Comparison of ENCODE assay signal across 10 cellular contexts in genomic region chr12:95608252-95609033, GRCh38. TPM values are rescaled to one million over a fixed set of nuclear protein-coding genes. Genes with fewer than 3 reads are reported as not detected.
DNase-seq lines count a peak whose midpoint lies in the region; ATAC-seq and TF ChIP-seq lines count a peak whose summit lies in the region.
"Had no signal": no experiment of that assay in that cellular context is flagged by ENCODE, and none has a peak within 500 bp of the region (broad histone marks: within the 10 kb centered on the region; RNA-seq: fewer than 3 reads in every experiment).

No MANE protein-coding gene starts in this region.

- TF ChIP-seq POLR2A in IMR-90 (IDR thresholded peaks at IDR 0.05; ENCODE audit: low read depth, low read length): no peak

- H3K14ac ChIP-seq in IMR-90 (replicated peaks; ENCODE audit: low read depth, low read length): peak overlapping the region; percentile 77; the same call in 1 of the 2 replicates

- dilution Hi-C loops in IMR-90 (cut with HindIII; ENCODE audit: low sequenced_read_pairs, unreplicated experiment): no loop called here

- no peaks in the 10 kb centered on the region for H3K36me3 Mint-ChIP-seq in nephron progenitor cell (ENCODE audit: low read depth)
- no peaks in the 10 kb centered on the region for H3K36me3 Mint-ChIP-seq in activated naive CD4-positive, alpha-beta T cell treated with anti-CD3 and anti-CD28 coated beads, Interleukin-2, amount 10 ng/mL, durations not matched to agents 7 days and 5 days
- H3K36me3 Mint-ChIP-seq: activated naive CD8-positive, alpha-beta T cell treated with anti-CD3 and anti-CD28 coated beads, Interleukin-2, amount 10 ng/mL, durations not matched to agents 7 days and 5 days; natural killer cell had no signal

- ATAC-seq in IMR-90 (ENCODE audit: low read depth) (peak; percentile 25), right cardiac atrium (peak; percentile 88 to 89), HG02759 (IDR thresholded peaks at IDR 0.05; ENCODE audit: unreplicated experiment) (no peak)
- ATAC-seq: natural killer cell had no signal

- BruUV-seq in IMR-90 (replicated peaks; lab: Mats Ljungman, UMichigan): no TSS peak

- peak overlapping the region; percentile 79; the same call in 1 of the 2 replicates for H3K4ac ChIP-seq in IMR-90 (ENCODE audit: low read depth, low read length)

- peaks cover 5% of the 10 kb centered on the region for H3K9me1 ChIP-seq in IMR-90 (ENCODE audit: insufficient read depth, low read length)

- H3K9me3 ChIP-seq in IMR-90 (ENCODE audit: control insufficient read depth, insufficient read depth, low read length) (no peaks in the 10 kb centered on the region), right cardiac atrium (ENCODE audit: control insufficient read depth, low read length) (no peaks in the 10 kb centered on the region)

- in situ Hi-C loops in IMR-90 (cut with MboI; ENCODE audit: low sequenced_read_pairs) (loop anchor here (25.0 kb wide), 1 partner anchor 604 kb away; no protein-coding TSS in a partner anchor), astrocyte of the cerebellum (cut with HindIII; ENCODE audit: low sequenced_read_pairs) (loop anchor here (25.0 kb wide), 1 partner anchor 904 kb away; no protein-coding TSS in a partner anchor)

- peak overlapping the region; percentile 90 for H2BK120ac ChIP-seq in IMR-90 (ENCODE audit: low read depth, low read length)

- peaks cover 7% of the 10 kb centered on the region for H3K27me3 Mint-ChIP-seq in nephron progenitor cell (ENCODE audit: low read depth, poor library complexity)
- no peaks in the 10 kb centered on the region for H3K27me3 Mint-ChIP-seq in activated naive CD4-positive, alpha-beta T cell treated with anti-CD3 and anti-CD28 coated beads, Interleukin-2, amount 10 ng/mL, durations not matched to agents 7 days and 5 days
- H3K27me3 Mint-ChIP-seq: activated naive CD8-positive, alpha-beta T cell treated with anti-CD3 and anti-CD28 coated beads, Interleukin-2, amount 10 ng/mL, durations not matched to agents 7 days and 5 days had no signal

- no peaks in the 10 kb centered on the region for H3K4me1 Mint-ChIP-seq in nephron progenitor cell
- no peaks in the 10 kb centered on the region for H3K4me1 Mint-ChIP-seq in activated naive CD4-positive, alpha-beta T cell treated with anti-CD3 and anti-CD28 coated beads, Interleukin-2, amount 10 ng/mL, durations not matched to agents 7 days and 5 days
- H3K4me1 Mint-ChIP-seq: activated naive CD8-positive, alpha-beta T cell treated with anti-CD3 and anti-CD28 coated beads, Interleukin-2, amount 10 ng/mL, durations not matched to agents 7 days and 5 days; natural killer cell had no signal

- peak overlapping the region; percentile 76 for H2AK5ac ChIP-seq in IMR-90 (ENCODE audit: low read depth, low read length)

- H3K4me1 ChIP-seq in IMR-90 (ENCODE audit: control insufficient read depth, insufficient read depth, low read length) (peaks cover 6% of the 10 kb centered on the region; the same call in 1 of the 2 replicates), right cardiac atrium (ENCODE audit: control insufficient read depth, insufficient read depth, low read length) (peaks cover 10% of the 10 kb centered on the region)

- no peak overlapping the region for H2AK9ac ChIP-seq in IMR-90 (replicated peaks; ENCODE audit: low read depth, low read length, poor library complexity)

- H3K27ac ChIP-seq in IMR-90 (ENCODE audit: insufficient read depth, low read length): no peak overlapping the region; the same call in 1 of the 2 replicates
- peak overlapping the region; percentile 85 for H3K27ac ChIP-seq in right cardiac atrium (ENCODE audit: low read length)

- H3K36me3 ChIP-seq in IMR-90 (ENCODE audit: control insufficient read depth, insufficient read depth, low read length): no peaks in the 10 kb centered on the region

- DNase-seq in IMR-90: peak; percentile 76
- peak; percentile 94 for DNase-seq in astrocyte of the cerebellum (ENCODE audit: low read depth)
- DNase-seq in right cardiac atrium: peak; percentile 74 to 90 (median 80)
- peak; percentile 54 for DNase-seq in superior temporal gyrus (ENCODE audit: extremely low spot score)
- DNase-seq in dedifferentiated amniotic fluid mesenchymal stem cell (ENCODE audit: extremely low spot score): no peak
- DNase-seq in nephron progenitor cell: no peak
- DNase-seq in activated naive CD4-positive, alpha-beta T cell treated with anti-CD3 and anti-CD28 coated beads, Interleukin-2, amount 10 ng/mL, durations not matched to agents 7 days and 5 days: no peak
- DNase-seq: activated naive CD8-positive, alpha-beta T cell treated with anti-CD3 and anti-CD28 coated beads, Interleukin-2, amount 10 ng/mL, durations not matched to agents 7 days and 5 days; natural killer cell had no signal

- no peak overlapping the region for H3K4me3 Mint-ChIP-seq in nephron progenitor cell
- H3K4me3 Mint-ChIP-seq in activated naive CD4-positive, alpha-beta T cell treated with anti-CD3 and anti-CD28 coated beads, Interleukin-2, amount 10 ng/mL, durations not matched to agents 7 days and 5 days: no peak overlapping the region
- H3K4me3 Mint-ChIP-seq: activated naive CD8-positive, alpha-beta T cell treated with anti-CD3 and anti-CD28 coated beads, Interleukin-2, amount 10 ng/mL, durations not matched to agents 7 days and 5 days; natural killer cell had no signal

- H3K9ac ChIP-seq in IMR-90 (ENCODE audit: low read depth, low read length): no peak overlapping the region

- TF ChIP-seq CTCF in IMR-90 (conservative IDR thresholded peaks at IDR 0.05; ENCODE audit: low read depth, low read length): no peak
- no peak for TF ChIP-seq CTCF in astrocyte of the cerebellum (IDR thresholded peaks at IDR 0.05; ENCODE audit: low read depth, low read length, missing control alignments)
- TF ChIP-seq CTCF in nephron progenitor cell (IDR thresholded peaks at IDR 0.05): no peak

- H2BK20ac ChIP-seq in IMR-90 (ENCODE audit: low read depth, low read length): peak overlapping the region; percentile 83

- H2AFZ ChIP-seq in IMR-90 (replicated peaks; ENCODE audit: low read length, poor library complexity): peak overlapping the region; percentile 28

- peak overlapping the region; percentile 65 for H2BK5ac ChIP-seq in IMR-90 (ENCODE audit: low read depth, low read length, poor library complexity, severe bottlenecking)

- no peak overlapping the region; the same call in 1 of the 2 replicates for H4K91ac ChIP-seq in IMR-90 (ENCODE audit: insufficient read depth, low read depth, low read length)

- intact Hi-C loops in IMR-90 (cut with micrococcal nuclease): no loop called here
- intact Hi-C loops in right cardiac atrium (cut with DNase I): loop anchor here in 1 of 4 donors (10.0 kb wide), 1 partner anchor 186 kb away; the partner anchor contains the start of gene NTN4

- POLR2A ChIA-PET in IMR-90 (lab: Charles Lee; ENCODE audit: unreplicated experiment): no interaction called here

- H2BK15ac ChIP-seq in IMR-90 (ENCODE audit: low read depth, low read length): no peak overlapping the region; the same call in 2 of the 3 replicates

- no peaks in the 10 kb centered on the region for H3K27me3 ChIP-seq in IMR-90 (ENCODE audit: control insufficient read depth, insufficient read depth, low read length)
- no peaks in the 10 kb centered on the region for H3K27me3 ChIP-seq in right cardiac atrium (ENCODE audit: control insufficient read depth, insufficient read depth)

- no peak for TF ChIP-seq RAD21 in IMR-90 (IDR thresholded peaks at IDR 0.05; ENCODE audit: low read length)

- H3K79me1 ChIP-seq in IMR-90 (ENCODE audit: low read depth in 1 of 2, low read length in 2 of 2): no peaks in the 10 kb centered on the region

- H3K4me3 ChIP-seq in IMR-90 (ENCODE audit: insufficient read depth, low read depth, low read length) (no peak overlapping the region), astrocyte of the cerebellum (ENCODE audit: low read depth, low read length) (no peak overlapping the region), right cardiac atrium (ENCODE audit: low read length) (no peak overlapping the region)

- WGBS in IMR-90 (ENCODE audit: extremely low coverage in 2 of 2, insufficient read length in 1 of 2), 2 experiments: no CpG with 5 or more reads among the region's 13 CpGs
- 28% methylated on average over 13 of the region's 13 CpGs for WGBS in right cardiac atrium

- peak overlapping the region; percentile 38; the same call in 1 of the 2 replicates for H3K23ac ChIP-seq in IMR-90 (ENCODE audit: low read depth, low read length)

- no peak overlapping the region for H4K5ac ChIP-seq in IMR-90 (ENCODE audit: low read depth, low read length)

- H4K8ac ChIP-seq in IMR-90 (ENCODE audit: low read depth in 2 of 2, low read length in 2 of 2): peak overlapping the region in 1 of 2 experiments; percentile 74; a peak in 2 of 4 replicates

- no peak overlapping the region for H3K4me2 ChIP-seq in IMR-90 (ENCODE audit: low read depth, low read length)

- no peaks in the 10 kb centered on the region for H3K9me3 Mint-ChIP-seq in nephron progenitor cell
- no peaks in the 10 kb centered on the region for H3K9me3 Mint-ChIP-seq in activated naive CD4-positive, alpha-beta T cell treated with anti-CD3 and anti-CD28 coated beads, Interleukin-2, amount 10 ng/mL, durations not matched to agents 7 days and 5 days
- H3K9me3 Mint-ChIP-seq: activated naive CD8-positive, alpha-beta T cell treated with anti-CD3 and anti-CD28 coated beads, Interleukin-2, amount 10 ng/mL, durations not matched to agents 7 days and 5 days; natural killer cell had no signal

- H4K20me1 ChIP-seq in IMR-90 (ENCODE audit: insufficient read depth, low read length): no peaks in the 10 kb centered on the region

- H3K56ac ChIP-seq in IMR-90 (ENCODE audit: extremely low read depth, insufficient read depth, low read length): no peak overlapping the region

- H3K18ac ChIP-seq in IMR-90 (ENCODE audit: low read depth, low read length): peak overlapping the region; percentile 79; the same call in 1 of the 2 replicates

- CTCF ChIA-PET in IMR-90 (lab: Yijun Ruan, JAX): no interaction called here
- CTCF ChIA-PET in activated naive CD4-positive, alpha-beta T cell treated with anti-CD3 and anti-CD28 coated beads, Interleukin-2, amount 10 ng/mL, durations not matched to agents 7 days and 5 days (lab: Charles Lee): no interaction called here

- no peak overlapping the region for H3K27ac Mint-ChIP-seq in nephron progenitor cell
- H3K27ac Mint-ChIP-seq in activated naive CD4-positive, alpha-beta T cell treated with anti-CD3 and anti-CD28 coated beads, Interleukin-2, amount 10 ng/mL, durations not matched to agents 7 days and 5 days: no peak overlapping the region
- H3K27ac Mint-ChIP-seq: activated naive CD8-positive, alpha-beta T cell treated with anti-CD3 and anti-CD28 coated beads, Interleukin-2, amount 10 ng/mL, durations not matched to agents 7 days and 5 days; natural killer cell had no signal

TF ChIP-seq in IMR-90, 13 proteins besides CTCF, POLR2A, EP300 and RAD21 (continues in another document):
- TF ChIP-seq MXI1 (IDR thresholded peaks at IDR 0.05; ENCODE audit: borderline replicate concordance, low read depth, low read length): no peak

RNA-seq across cellular contexts. Expression of gene USP44, which starts 57.2 kb away (rescaled TPM):
- total RNA-seq in IMR-90 (2012; rRNA removed): 33.5 and 40.3 TPM in 2 replicates
- polyA plus RNA-seq in IMR-90 (2012; rRNA removed): 10.3 and 13.0 TPM in 2 replicates
- 5.0 and 5.1 TPM in 2 replicates for polyA plus RNA-seq in IMR-90 (2012; cell fraction: cytosol; rRNA removed)
- 6.5 and 43.3 TPM in 2 replicates for polyA plus RNA-seq in IMR-90 (2012; cell fraction: nucleus; rRNA removed; ENCODE audit: low replicate concordance)
- total RNA-seq in right cardiac atrium: 1 to 10 TPM; 1.1 to 3.4 (median 2.3) TPM
- 0.84 TPM for polyA plus RNA-seq in right cardiac atrium

Comparison
In these comparisons a context has a peak if more than half of its experiments do, and no peak if none do; other contexts are left out.
1. DNase-seq: peak in IMR-90 (single experiment), astrocyte of the cerebellum (single experiment), right cardiac atrium (3 of 3) and superior temporal gyrus (single experiment); none in dedifferentiated amniotic fluid mesenchymal stem cell (single experiment), nephron progenitor cell (single experiment) and activated naive CD4-positive, alpha-beta T cell treated with anti-CD3 and anti-CD28 coated beads, Interleukin-2, amount 10 ng/mL, durations not matched to agents 7 days and 5 days (single experiment).